ENCODE assay signal across 8 cellular contexts in the genomic region with DNA sequence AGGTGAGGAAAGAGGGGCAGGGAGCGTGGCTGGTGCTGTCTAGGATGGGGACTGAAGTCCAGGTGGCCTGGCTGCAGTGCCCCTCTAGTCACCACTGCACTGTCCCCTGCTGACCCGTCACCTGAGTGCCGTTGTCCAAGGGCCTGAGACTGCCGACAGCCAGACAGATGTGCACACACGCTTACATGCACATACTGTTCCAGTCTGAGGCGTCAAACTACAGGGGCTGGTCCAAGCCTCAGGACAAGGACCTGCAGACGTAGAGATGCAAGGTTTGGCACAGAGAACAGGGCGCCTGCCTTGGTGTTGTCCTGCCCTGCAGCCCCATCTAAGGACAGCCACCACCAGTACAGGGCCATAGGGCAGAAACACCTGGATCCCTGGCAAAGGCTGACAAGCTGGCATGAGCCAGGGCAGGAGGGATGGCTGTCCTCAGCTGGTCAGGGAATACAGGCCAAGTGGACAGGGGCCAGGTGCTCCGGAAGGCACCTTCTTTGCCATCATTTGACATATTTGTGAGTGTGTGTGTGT. TPM values are rescaled to one million over a fixed set of nuclear protein-coding genes. Genes with fewer than 3 reads are reported as not detected.
DNase-seq lines count a peak whose midpoint lies in the region; ATAC-seq and TF ChIP-seq lines count a peak whose summit lies in the region.

No MANE protein-coding gene starts in this region.

- H3K4me3 ChIP-seq in CD4-positive, alpha-beta memory T cell (ENCODE audit: low read length in 2 of 2), result peak overlapping the region; percentile 46 to 66
- peak overlapping the region; percentile 64 for H3K4me3 ChIP-seq in PC-3 (ENCODE audit: low read length)
- H3K4me3 ChIP-seq in esophagus (ENCODE audit: low read depth in 1 of 2, low read length in 2 of 2), result no peak overlapping the region
- H3K4me3 ChIP-seq in neuronal stem cell (ENCODE audit: low read length in 2 of 2), result peak overlapping the region in 1 of 2 donors; percentile 17

- H3K79me2 ChIP-seq in PC-3 (ENCODE audit: low read length), result no peaks in the 10 kb centered on the region

- ATAC-seq in PC-3, result no peak
- ATAC-seq in HG02884 (IDR thresholded peaks at IDR 0.05; ENCODE audit: unreplicated experiment), result no peak

- H4K20me1 ChIP-seq in PC-3 (ENCODE audit: low read length), result no peaks in the 10 kb centered on the region

- H3K79me1 ChIP-seq in neuronal stem cell (ENCODE audit: low read depth, low read length), result no peaks in the 10 kb centered on the region

- peaks cover 0 to 3% of the 10 kb centered on the region in 2 donors for H3K27me3 Mint-ChIP-seq in CD4-positive, alpha-beta memory T cell

- peaks cover 3 to 18% (median 11%) of the 10 kb centered on the region in 4 donors for H3K4me1 Mint-ChIP-seq in CD4-positive, alpha-beta memory T cell

- no peaks in the 10 kb centered on the region for H3F3A ChIP-seq in PC-3 (ENCODE audit: low read length, unreplicated experiment)

- intact Hi-C loops in CD4-positive, alpha-beta memory T cell (cut with micrococcal nuclease), result loop anchor here (1.0 to 10.0 kb wide), 10 partner anchors 78 to 865 kb away; a partner anchor contains a TSS
- intact Hi-C loops in PC-3 (cut with micrococcal nuclease), result loop anchor here (1.0 to 10.0 kb wide), 2 partner anchors 44 to 315 kb away; no protein-coding TSS in a partner anchor

- H2BK12ac ChIP-seq in neuronal stem cell (ENCODE audit: low read length), result no peak overlapping the region

- TSS peak; percentile 63 for BruUV-seq in PC-3 (replicated peaks; lab: Mats Ljungman, UMichigan)

- H3K18ac ChIP-seq in neuronal stem cell (ENCODE audit: low read length), result peak overlapping the region; percentile 94

- H3K27ac Mint-ChIP-seq in CD4-positive, alpha-beta memory T cell, result peak overlapping the region; percentile 93 to 98 (median 97)

- H3K4me1 ChIP-seq in CD4-positive, alpha-beta memory T cell (ENCODE audit: insufficient read depth, low read length), result peaks cover 14% of the 10 kb centered on the region
- H3K4me1 ChIP-seq in PC-3 (ENCODE audit: insufficient read depth, low read length) (peaks cover 6% of the 10 kb centered on the region), esophagus (ENCODE audit: control insufficient read depth in 2 of 2, insufficient read depth in 2 of 2, low read length in 1 of 2) (peaks cover 5 to 32% of the 10 kb centered on the region in 2 donors), neuronal stem cell (ENCODE audit: control insufficient read depth in 2 of 2, insufficient read depth in 1 of 2, low read depth in 1 of 2, low read length in 2 of 2) (peaks cover 0 to 13% of the 10 kb centered on the region in 2 donors)

- no peak overlapping the region for H3K4ac ChIP-seq in neuronal stem cell (ENCODE audit: low read length)

- no peak for DNase-seq in CD4-positive, alpha-beta memory T cell
- DNase-seq in PC-3 (no peak), neuronal stem cell (ENCODE audit: low spot score) (no peak), COLO829 (ENCODE audit: low spot score) (no peak), AG08396 (ENCODE audit: low spot score) (no peak), NCI-H1930 (lab: John Stamatoyannopoulos, UW) (no peak)

- H3K9me3 Mint-ChIP-seq in CD4-positive, alpha-beta memory T cell, result no peaks in the 10 kb centered on the region

- no peaks in the 10 kb centered on the region for H3K9me3 ChIP-seq in CD4-positive, alpha-beta memory T cell (ENCODE audit: control insufficient read depth in 1 of 2, low read length in 2 of 2)
- H3K9me3 ChIP-seq in PC-3 (ENCODE audit: low read length) (no peaks in the 10 kb centered on the region), esophagus (ENCODE audit: control insufficient read depth in 2 of 2, insufficient read depth in 1 of 2, low read depth in 1 of 2, low read length in 1 of 2) (no peaks in the 10 kb centered on the region), neuronal stem cell (replicated peaks in 1 of 2; ENCODE audit: control insufficient read depth in 2 of 2, insufficient read depth in 1 of 2, low read depth in 1 of 2, low read length in 2 of 2) (no peaks in the 10 kb centered on the region)

- H2BK120ac ChIP-seq in neuronal stem cell (ENCODE audit: low read depth, low read length), result peak overlapping the region; percentile 78

- H3K27me3 ChIP-seq in CD4-positive, alpha-beta memory T cell (ENCODE audit: insufficient read depth, low read length), result no peaks in the 10 kb centered on the region
- H3K27me3 ChIP-seq in PC-3 (ENCODE audit: low read length), result no peaks in the 10 kb centered on the region
- H3K27me3 ChIP-seq in esophagus (ENCODE audit: control insufficient read depth in 1 of 2, insufficient read depth in 2 of 2, low read length in 2 of 2), result no peaks in the 10 kb centered on the region
- H3K27me3 ChIP-seq in neuronal stem cell (ENCODE audit: control insufficient read depth in 3 of 3, insufficient read depth in 3 of 3, low read depth in 1 of 3, low read length in 3 of 3), result peaks cover 0 to 31% (median 3%) of the 10 kb centered on the region in 3 experiments

- no peaks in the 10 kb centered on the region for H3K9me2 ChIP-seq in PC-3 (replicated peaks; ENCODE audit: low read length)

- peak overlapping the region; percentile 57 for H2BK15ac ChIP-seq in neuronal stem cell (ENCODE audit: low read length)

- H3K9ac ChIP-seq in PC-3 (ENCODE audit: low read length) (peak overlapping the region; percentile 74), neuronal stem cell (ENCODE audit: low read depth, low read length, poor library complexity) (peak overlapping the region; percentile 56)

- H3K27ac ChIP-seq in CD4-positive, alpha-beta memory T cell (ENCODE audit: low read depth, low read length), result peak overlapping the region; percentile 54
- H3K27ac ChIP-seq in PC-3 (ENCODE audit: low read length) (peak overlapping the region; percentile 70), esophagus (ENCODE audit: low read depth in 2 of 2, low read length in 1 of 2) (peak overlapping the region; percentile 84 to 86), neuronal stem cell (replicated peaks; ENCODE audit: low read length) (no peak overlapping the region)

- CTCF ChIA-PET in CD4-positive, alpha-beta memory T cell (lab: Charles Lee; ENCODE audit: partially characterized antibody), result interaction anchor here (0.6 to 1.9 kb wide), 13 partner anchors 8 to 530 kb away, joined by 3 to 9 read pairs (median 4); no protein-coding TSS in a partner anchor
- CTCF ChIA-PET in PC-3 (lab: Charles Lee), result interaction anchor here (0.6 kb wide), 1 partner anchor 1614 kb away, joined by 3 read pairs; no protein-coding TSS in a partner anchor

- H3K4me2 ChIP-seq in PC-3 (ENCODE audit: low read length), result peak overlapping the region; percentile 86
- peak overlapping the region; percentile 48 for H3K4me2 ChIP-seq in neuronal stem cell (ENCODE audit: insufficient read depth, low read length, poor library complexity, severe bottlenecking)

- H3K36me3 Mint-ChIP-seq in CD4-positive, alpha-beta memory T cell, result no peaks in the 10 kb centered on the region

- H2AK5ac ChIP-seq in neuronal stem cell (ENCODE audit: low read depth, low read length), result peak overlapping the region; percentile 69

- H2AFZ ChIP-seq in PC-3 (ENCODE audit: low read length) (peak overlapping the region; percentile 86), neuronal stem cell (ENCODE audit: low read length) (no peak overlapping the region)

- H4K91ac ChIP-seq in neuronal stem cell (ENCODE audit: low read depth, low read length, poor library complexity), result peak overlapping the region; percentile 12

- POLR2A ChIA-PET in CD4-positive, alpha-beta memory T cell (lab: Charles Lee; ENCODE audit: partially characterized antibody), result interaction anchor here (0.8 to 1.9 kb wide), 6 partner anchors 76 to 438 kb away, joined by 3 to 24 read pairs (median 8); a partner anchor contains a TSS
- POLR2A ChIA-PET in PC-3 (lab: Charles Lee; ENCODE audit: unreplicated experiment), result no interaction called here

- no peak overlapping the region for H2BK5ac ChIP-seq in neuronal stem cell (ENCODE audit: low read length)

- no peak overlapping the region for H3K14ac ChIP-seq in neuronal stem cell (ENCODE audit: low read length)

- peak overlapping the region; percentile 66 for H3K23ac ChIP-seq in neuronal stem cell (ENCODE audit: low read depth, low read length, poor library complexity)

- no peaks in the 10 kb centered on the region for H3K36me3 ChIP-seq in CD4-positive, alpha-beta memory T cell (ENCODE audit: insufficient read depth, low read length)
- H3K36me3 ChIP-seq in PC-3 (ENCODE audit: low read depth, low read length) (no peaks in the 10 kb centered on the region), esophagus (ENCODE audit: control insufficient read depth in 2 of 2, insufficient read depth in 2 of 2, low read length in 1 of 2) (no peaks in the 10 kb centered on the region), neuronal stem cell (replicated peaks in 1 of 2; ENCODE audit: control insufficient read depth in 2 of 2, insufficient read depth in 2 of 2, low read length in 2 of 2) (no peaks in the 10 kb centered on the region)

- H4K8ac ChIP-seq in neuronal stem cell (ENCODE audit: low read depth, low read length), result no peak overlapping the region

- peak overlapping the region; percentile 87 to 94 (median 91) for H3K4me3 Mint-ChIP-seq in CD4-positive, alpha-beta memory T cell

- 47 to 51% methylated on average over 9 of the region's 9 CpGs for WGBS in esophagus, 2 donors
- WGBS in neuronal stem cell (ENCODE audit: extremely low coverage in 2 of 2, insufficient read length in 2 of 2, insufficient replicate concordance in 1 of 2), 2 donors, result no CpG with 5 or more reads among the region's 9 CpGs

- TF ChIP-seq CTCF in PC-3 (conservative IDR thresholded peaks at IDR 0.05; ENCODE audit: low read depth, low read length), result no peak

RNA-seq across cellular contexts. Expression of a gene that starts 1.7 kb away (rescaled TPM):
- 1 to 10 TPM; 2.0 to 2.4 TPM for total RNA-seq in CD4-positive, alpha-beta memory T cell
- polyA plus RNA-seq in CD4-positive, alpha-beta memory T cell, result 1 to 10 TPM in 1 of 2 donors, under 1 TPM in 1; 0.43 to 1.4 TPM
- total RNA-seq in PC-3 (2014; rRNA removed), result 0.11 TPM in 1 of 2 replicates, not detected in the other
- polyA plus RNA-seq in esophagus, result 1 to 10 TPM; 4.1 to 5.8 TPM
- polyA plus RNA-seq in neuronal stem cell (2013, experiment 1 of 2), result 0.06 TPM
- 0.17 TPM for polyA plus RNA-seq in neuronal stem cell (2013, experiment 2 of 2)

Comparison
In these comparisons a context has a peak if more than half of its experiments do, and no peak if none do; other contexts are left out.
1. H3K4me3 ChIP-seq: peak in CD4-positive, alpha-beta memory T cell (2 of 2) and PC-3 (single experiment); none in esophagus (0 of 2).